ENCODE assay signal across 8 cellular contexts in genomic region chr3:185937689-185938374, GRCh38. TPM values are rescaled to one million over a fixed set of nuclear protein-coding genes. Genes with fewer than 3 reads are reported as not detected.
DNase-seq lines count a peak whose midpoint lies in the region; ATAC-seq and TF ChIP-seq lines count a peak whose summit lies in the region.

Gene TRA2B, minus strand, starts transcription at chr3:185938014. Its CDS starts 154 bp downstream, at chr3:185937860.

- peaks cover 8 to 14% of the 10 kb centered on the region in 2 donors for H3K36me3 Mint-ChIP-seq in CD14-positive monocyte
- peaks cover 48% of the 10 kb centered on the region for H3K36me3 Mint-ChIP-seq in activated CD4-positive, alpha-beta T cell treated with anti-CD3 and anti-CD28 coated beads, Interleukin-2, amount 10 ng/mL, durations not matched to agents 7 days and 5 days (ENCODE audit: low read depth)

- peaks cover 0 to 4% (median 0%) of the 10 kb centered on the region in 3 donors for H3K27me3 Mint-ChIP-seq in CD14-positive monocyte (ENCODE audit: low read depth in 3 of 3)
- peaks cover 4% of the 10 kb centered on the region for H3K27me3 Mint-ChIP-seq in activated CD4-positive, alpha-beta T cell treated with anti-CD3 and anti-CD28 coated beads, Interleukin-2, amount 10 ng/mL, durations not matched to agents 7 days and 5 days

- CTCF ChIA-PET in activated CD4-positive, alpha-beta T cell treated with anti-CD3 and anti-CD28 coated beads, Interleukin-2, amount 10 ng/mL, durations not matched to agents 7 days and 5 days (lab: Charles Lee): interaction anchor here (0.6 to 1.6 kb wide), 4 partner anchors 10 to 20 kb away, joined by 3 to 4 read pairs (median 4); no protein-coding TSS in a partner anchor

- H3K27ac Mint-ChIP-seq in CD14-positive monocyte: peak within 1 kb of the TSS; percentile 100
- peak within 1 kb of the TSS; percentile 100 for H3K27ac Mint-ChIP-seq in activated CD4-positive, alpha-beta T cell treated with anti-CD3 and anti-CD28 coated beads, Interleukin-2, amount 10 ng/mL, durations not matched to agents 7 days and 5 days

- POLR2A ChIA-PET in activated CD4-positive, alpha-beta T cell treated with anti-CD3 and anti-CD28 coated beads, Interleukin-2, amount 10 ng/mL, durations not matched to agents 7 days and 5 days (lab: Charles Lee): interaction anchor here (0.6 to 1.1 kb wide), 2 partner anchors 10 to 898 kb away, joined by 4 to 5 read pairs; no protein-coding TSS in a partner anchor

- peak; percentile 100 for DNase-seq in CD14-positive monocyte (ENCODE audit: low spot score)
- DNase-seq in NCI-H69 (lab: John Stamatoyannopoulos, UW): peak; percentile 99
- DNase-seq in activated CD4-positive, alpha-beta T cell treated with anti-CD3 and anti-CD28 coated beads, Interleukin-2, amount 10 ng/mL, durations not matched to agents 7 days and 5 days: peak; percentile 98
- peak; percentile 75 for DNase-seq in cortex of kidney (lab: John Stamatoyannopoulos, UW)
- DNase-seq in left kidney (ENCODE audit: low read depth, low spot score): peak; percentile 99
- DNase-seq in stimulated activated CD4-positive, alpha-beta T cell treated with anti-CD3 and anti-CD28 coated beads, Interleukin-2, amount 100 ng/mL, for 24 hours: peak; percentile 99

- H3K4me3 Mint-ChIP-seq in CD14-positive monocyte: peak within 1 kb of the TSS; percentile 100
- H3K4me3 Mint-ChIP-seq in activated CD4-positive, alpha-beta T cell treated with anti-CD3 and anti-CD28 coated beads, Interleukin-2, amount 10 ng/mL, durations not matched to agents 7 days and 5 days: peak within 1 kb of the TSS; percentile 100

- intact Hi-C loops in CD14-positive monocyte (cut with micrococcal nuclease): loop anchor here (5.0 to 10.0 kb wide), 4 partner anchors 111 to 847 kb away; partner anchors contain the start of genes IGF2BP2 (in 2 of the 2), EIF4A2 (in 1 of the 2) and ETV5 (in 1 of the 2)

- peak; percentile 44 for TF ChIP-seq CTCF in CD14-positive monocyte (IDR thresholded peaks at IDR 0.05)

- peak; percentile 92 for ATAC-seq in GM19351 (IDR thresholded peaks at IDR 0.05; ENCODE audit: unreplicated experiment)
- ATAC-seq in HG03521 (IDR thresholded peaks at IDR 0.05; ENCODE audit: unreplicated experiment): peak; percentile 94

- H3K4me1 Mint-ChIP-seq in CD14-positive monocyte: peaks cover 37% of the 10 kb centered on the region
- peaks cover 31% of the 10 kb centered on the region for H3K4me1 Mint-ChIP-seq in activated CD4-positive, alpha-beta T cell treated with anti-CD3 and anti-CD28 coated beads, Interleukin-2, amount 10 ng/mL, durations not matched to agents 7 days and 5 days

- H3K9me3 Mint-ChIP-seq in CD14-positive monocyte: peaks cover 0 to 5% (median 2%) of the 10 kb centered on the region in 7 donors
- H3K9me3 Mint-ChIP-seq in activated CD4-positive, alpha-beta T cell treated with anti-CD3 and anti-CD28 coated beads, Interleukin-2, amount 10 ng/mL, durations not matched to agents 7 days and 5 days: peaks cover 3% of the 10 kb centered on the region

RNA-seq across cellular contexts. Expression of gene TRA2B, which starts in this region (rescaled TPM):
- 100 to 1,000 TPM in 1 of 2 donors, 10 to 100 TPM in 1; 99.9 to 121 TPM for polyA plus RNA-seq in CD14-positive monocyte
- total RNA-seq in activated CD4-positive, alpha-beta T cell treated with anti-CD3 and anti-CD28 coated beads, Interleukin-2, amount 10 ng/mL, durations not matched to agents 7 days and 5 days: 100 to 1,000 TPM; 224 to 284 TPM

Comparison
In these comparisons a context has a peak if more than half of its experiments do, and no peak if none do; other contexts are left out.
1. Peak in every context shown above with its lines: DNase-seq and ATAC-seq.